8 cellular contexts compared by ENCODE assay signal in genomic region chr4:86989658-86990057, GRCh38. TPM values are rescaled to one million over a fixed set of nuclear protein-coding genes. Genes with fewer than 3 reads are reported as not detected.
A peak's percentile ranks its signal among the peaks of the same experiment; 100 is the strongest.
DNase-seq lines count a peak whose midpoint lies in the region; ATAC-seq, FAIRE-seq and TF ChIP-seq lines count a peak whose summit lies in the region.
"Not testable (repeated sequence)": the region's sequence is repeated elsewhere in the genome, so short reads cannot be mapped to it uniquely, and the experiment has no call there.

No MANE protein-coding gene starts in this region.

- WGBS in K562 (ENCODE audit: insufficient coverage, low coverage, missing lambda C conversion rate): 94% methylated on average over 3 of the region's 3 CpGs

- H3K4me1 Mint-ChIP-seq in CD4-positive, CD25-positive, alpha-beta regulatory T cell: peaks cover 0 to 29% (median 25%) of the 10 kb centered on the region in 4 donors
- peaks cover 14% of the 10 kb centered on the region for H3K4me1 Mint-ChIP-seq in T-helper 17 cell
- not testable (repeated sequence) for H3K4me1 Mint-ChIP-seq in neural crest cell; neural progenitor cell; progenitor cell of endocrine pancreas (ENCODE audit: low read depth)

- not testable (repeated sequence) for H3K36me3 ChIP-seq in CD4-positive, CD25-positive, alpha-beta regulatory T cell (ENCODE audit: control insufficient read depth, insufficient read depth, low read length); HEK293 (ENCODE audit: control insufficient read depth in 2 of 2, insufficient read depth in 1 of 2, low read length in 2 of 2); PC-3 (ENCODE audit: low read depth, low read length); K562 (ENCODE audit: control insufficient read depth, insufficient read depth, low read length); neural progenitor cell

- H3K27ac Mint-ChIP-seq in CD4-positive, CD25-positive, alpha-beta regulatory T cell: peak overlapping the region in 2 of 3 donors; percentile 71 to 94
- H3K27ac Mint-ChIP-seq in T-helper 17 cell (peak overlapping the region; percentile 10), neural crest cell (ENCODE audit: unreplicated experiment) (peak overlapping the region; percentile 71), progenitor cell of endocrine pancreas (peak overlapping the region; percentile 84)
- not testable (repeated sequence) for H3K27ac Mint-ChIP-seq in neural progenitor cell

- in situ Hi-C loops in K562 (cut with MboI): not testable (repeated sequence)

- CTCF ChIA-PET in HEK293 (lab: Yijun Ruan, JAX); PC-3 (lab: Charles Lee); K562 (lab: Yijun Ruan, JAX; ENCODE audit: low intra/inter-chr PET ratio): not testable (repeated sequence)

- ATAC-seq in CD4-positive, CD25-positive, alpha-beta regulatory T cell (ENCODE audit: low read depth in 2 of 2); PC-3; T-helper 17 cell; K562: not testable (repeated sequence)

- not testable (repeated sequence) for TF ChIP-seq CTCF in HEK293 (tag by site-specific recombination; IDR thresholded peaks at IDR 0.05); PC-3 (conservative IDR thresholded peaks at IDR 0.05; ENCODE audit: low read depth, low read length); K562 (IDR thresholded peaks at IDR 0.05 in 2 of 3, conservative IDR thresholded peaks at IDR 0.05 in 1 of 3; ENCODE audit: insufficient read depth in 2 of 3, low read depth in 1 of 3, low read length in 3 of 3); neural crest cell (conservative IDR thresholded peaks at IDR 0.05); neural progenitor cell (IDR thresholded peaks at IDR 0.05); progenitor cell of endocrine pancreas (IDR thresholded peaks at IDR 0.05; ENCODE audit: unreplicated experiment)

- not testable (repeated sequence) for H3K4me3 ChIP-seq in CD4-positive, CD25-positive, alpha-beta regulatory T cell (ENCODE audit: low read depth, low read length); HEK293 (ENCODE audit: low read depth, low read length); PC-3 (ENCODE audit: low read length); K562; neural progenitor cell

- DNase-seq in CD4-positive, CD25-positive, alpha-beta regulatory T cell; PC-3; T-helper 17 cell; K562 (ENCODE audit: extremely low read depth in 1 of 4, low spot score in 3 of 4); neural crest cell (ENCODE audit: low read depth, low spot score); neural progenitor cell (ENCODE audit: low spot score); progenitor cell of endocrine pancreas (ENCODE audit: low spot score, unreplicated experiment): not testable (repeated sequence)

- POLR2A ChIA-PET in HEK293 (lab: Yijun Ruan, JAX); PC-3 (lab: Charles Lee; ENCODE audit: unreplicated experiment): not testable (repeated sequence)
- POLR2A ChIA-PET in K562 (lab: Yijun Ruan, JAX): interaction anchor here (1.5 kb wide), 1 partner anchor 9 kb away, joined by 3 read pairs; no protein-coding TSS in a partner anchor

- H3K4me1 ChIP-seq in CD4-positive, CD25-positive, alpha-beta regulatory T cell (ENCODE audit: control insufficient read depth, insufficient read depth, low read length, poor library complexity, severe bottlenecking); HEK293 (ENCODE audit: control insufficient read depth, insufficient read depth, low read length); PC-3 (ENCODE audit: insufficient read depth, low read length); neural progenitor cell: not testable (repeated sequence)
- H3K4me1 ChIP-seq in K562 (replicated peaks in 1 of 2; ENCODE audit: control insufficient read depth in 2 of 2, insufficient read depth in 2 of 2, low read length in 2 of 2): peaks cover 2 to 21% of the 10 kb centered on the region in 2 experiments; a peak in 4 of 5 replicates

- TF ChIP-seq POLR2A in K562 (conservative IDR thresholded peaks at IDR 0.05): not testable (repeated sequence)

- not testable (repeated sequence) for H3K9me3 Mint-ChIP-seq in CD4-positive, CD25-positive, alpha-beta regulatory T cell; neural progenitor cell
- H3K9me3 Mint-ChIP-seq in neural crest cell: peaks cover 14% of the 10 kb centered on the region
- H3K9me3 Mint-ChIP-seq in progenitor cell of endocrine pancreas (ENCODE audit: low read depth): peaks cover 15% of the 10 kb centered on the region

- not testable (repeated sequence) for H3K27me3 ChIP-seq in CD4-positive, CD25-positive, alpha-beta regulatory T cell (ENCODE audit: control insufficient read depth, insufficient read depth, low read length); PC-3 (ENCODE audit: low read length); K562 (ENCODE audit: control insufficient read depth in 2 of 2, insufficient read depth in 2 of 2, low read length in 2 of 2); neural progenitor cell

- intact Hi-C loops in PC-3 (cut with micrococcal nuclease); K562 (cut with micrococcal nuclease): not testable (repeated sequence)

- not testable (repeated sequence) for H3K27ac ChIP-seq in CD4-positive, CD25-positive, alpha-beta regulatory T cell (ENCODE audit: insufficient read depth, low read length, poor library complexity, severe bottlenecking); HEK293 (ENCODE audit: extremely low read depth, low read depth, low read length); PC-3 (ENCODE audit: low read length); K562 (ENCODE audit: extremely low read depth, low read depth, low read length); neural progenitor cell

- H3K4me3 Mint-ChIP-seq in CD4-positive, CD25-positive, alpha-beta regulatory T cell; T-helper 17 cell; neural crest cell; progenitor cell of endocrine pancreas (ENCODE audit: low read depth): not testable (repeated sequence)
- peak overlapping the region; percentile 53 for H3K4me3 Mint-ChIP-seq in neural progenitor cell

- H3K9me2 ChIP-seq in PC-3 (replicated peaks; ENCODE audit: low read length): not testable (repeated sequence)

- TF ChIP-seq EP300 in K562 (IDR thresholded peaks at IDR 0.05; ENCODE audit: low read length): not testable (repeated sequence)

- not testable (repeated sequence) for H3K9me1 ChIP-seq in K562 (ENCODE audit: control insufficient read depth, insufficient read depth, low read length)

- not testable (repeated sequence) for H3F3A ChIP-seq in PC-3 (ENCODE audit: low read length, unreplicated experiment); neural progenitor cell (ENCODE audit: low read depth)

- H3K36me3 Mint-ChIP-seq in CD4-positive, CD25-positive, alpha-beta regulatory T cell: peaks cover 21% of the 10 kb centered on the region
- H3K36me3 Mint-ChIP-seq in T-helper 17 cell (ENCODE audit: low read depth); neural progenitor cell: not testable (repeated sequence)
- H3K36me3 Mint-ChIP-seq in neural crest cell (ENCODE audit: low read depth) (peaks cover 13% of the 10 kb centered on the region), progenitor cell of endocrine pancreas (ENCODE audit: insufficient read depth) (peaks cover 18% of the 10 kb centered on the region)

- not testable (repeated sequence) for H3K27me3 Mint-ChIP-seq in CD4-positive, CD25-positive, alpha-beta regulatory T cell; T-helper 17 cell; neural crest cell (ENCODE audit: low read depth); neural progenitor cell (ENCODE audit: insufficient read depth, low read depth); progenitor cell of endocrine pancreas

- TF ChIP-seq RAD21 in K562 (CRISPR knock-in tag; conservative IDR thresholded peaks at IDR 0.05 in 1 of 2, IDR thresholded peaks at IDR 0.05 in 1 of 2): not testable (repeated sequence)

- not testable (repeated sequence) for H3K9ac ChIP-seq in PC-3 (ENCODE audit: low read length); K562 (ENCODE audit: insufficient read depth in 1 of 2, low read depth in 2 of 2, low read length in 2 of 2); neural progenitor cell

- H2AFZ ChIP-seq in PC-3 (ENCODE audit: low read length); K562 (ENCODE audit: low read depth, low read length); neural progenitor cell (replicated peaks): not testable (repeated sequence)

- not testable (repeated sequence) for H3K9me3 ChIP-seq in CD4-positive, CD25-positive, alpha-beta regulatory T cell (ENCODE audit: control insufficient read depth in 2 of 2, low read length in 2 of 2); HEK293 (ENCODE audit: control insufficient read depth, insufficient read depth, low read depth, low read length); PC-3 (ENCODE audit: low read length); T-helper 17 cell (ENCODE audit: control insufficient read depth, low read length, poor library complexity, severe bottlenecking); K562 (replicated peaks; ENCODE audit: control insufficient read depth, insufficient read depth, low read depth, low read length); neural progenitor cell (ENCODE audit: low read depth)

- BruUV-seq in PC-3 (replicated peaks; lab: Mats Ljungman, UMichigan): TSS peak; percentile 26
- BruUV-seq in K562 (replicated peaks; lab: Mats Ljungman, UMichigan): not testable (repeated sequence)

- H3K79me2 ChIP-seq in PC-3 (ENCODE audit: low read length); K562 (ENCODE audit: control insufficient read depth, insufficient read depth, low read length): not testable (repeated sequence)
- peaks cover 12% of the 10 kb centered on the region for H3K79me2 ChIP-seq in neural progenitor cell (ENCODE audit: low read depth)

- not testable (repeated sequence) for FAIRE-seq in K562 (lab: Jason Lieb, UNC)

- not testable (repeated sequence) for H3K4me2 ChIP-seq in PC-3 (ENCODE audit: low read length); K562 (ENCODE audit: insufficient read depth, low read length); neural progenitor cell

- H4K20me1 ChIP-seq in PC-3 (ENCODE audit: low read length); K562 (replicated peaks; ENCODE audit: control insufficient read depth, insufficient read depth, low read length); neural progenitor cell (ENCODE audit: low read depth): not testable (repeated sequence)

RNA-seq across cellular contexts. Expression of gene AFF1, which starts 54.8 kb away (rescaled TPM):
- 122 TPM for total RNA-seq in CD4-positive, CD25-positive, alpha-beta regulatory T cell
- polyA plus RNA-seq in CD4-positive, CD25-positive, alpha-beta regulatory T cell: 10 to 100 TPM; 18.1 to 43.3 (median 28.0) TPM
- 8.1 and 9.4 TPM in 2 replicates for total RNA-seq in PC-3 (2014; rRNA removed)
- 100 to 1,000 TPM; 105 to 121 TPM for total RNA-seq in T-helper 17 cell
- total RNA-seq in K562 (2011; cell fraction: chromatin; rRNA removed; ENCODE audit: low replicate concordance): 144 and 172 TPM in 2 replicates
- 34.5 and 40.9 TPM in 2 replicates for total RNA-seq in K562 (2011; cell fraction: nucleolus; rRNA removed)
- 54.2 and 74.1 TPM in 2 replicates for total RNA-seq in K562 (2011; cell fraction: nucleoplasm; rRNA removed)
- 16.9 and 17.1 TPM in 2 replicates for total RNA-seq in K562 (2014; rRNA removed)
- total RNA-seq in K562 (2014; rRNA removed; fragmentation: Illumina TruSeq; extraction: Trizol): 19.0 and 21.2 TPM in 2 replicates
- total RNA-seq in K562 (2015; rRNA removed; fragmentation: Illumina TruSeq; extraction: Trizol): 17.8 and 20.7 TPM in 2 replicates
- total RNA-seq in K562 (2021): 46.2 and 47.5 TPM in 2 replicates
- polyA plus RNA-seq in K562 (2011; rRNA removed): 17.2 and 17.7 TPM in 2 replicates
- polyA plus RNA-seq in K562 (2011; cell fraction: cytosol; rRNA removed): 9.4 and 16.2 TPM in 2 replicates
- polyA plus RNA-seq in K562 (2011; cell fraction: nucleus; rRNA removed): 37.1 and 55.1 TPM in 2 replicates
- 12.9 and 15.0 TPM in 2 replicates for polyA plus RNA-seq in K562 (2012)
- polyA plus RNA-seq in K562 (2014; fragmentation: Illumina TruSeq; extraction: Trizol): 29.5 and 31.9 TPM in 2 replicates
- polyA plus RNA-seq in K562 (2014; fragmentation: Nextera tagmentation; extraction: Ambion mirVana): 1 to 10 TPM; 4.1 to 9.9 TPM
- 15.2 and 15.3 TPM in 2 replicates for polyA plus RNA-seq in K562 (2014; rRNA removed)
- 71.7 and 90.0 TPM in 2 replicates for polyA minus RNA-seq in K562 (2011; rRNA and poly(A)+ RNA removed)
- polyA minus RNA-seq in K562 (2011; cell fraction: cytosol; rRNA and poly(A)+ RNA removed): 28.2 and 30.6 TPM in 2 replicates
- polyA minus RNA-seq in K562 (2011; cell fraction: nucleus; rRNA and poly(A)+ RNA removed): 35.0 and 70.0 TPM in 2 replicates
- 34.1 and 37.8 TPM in 2 replicates for total RNA-seq in neural crest cell
- total RNA-seq in neural progenitor cell (ENCODE audit: low replicate concordance): 25.5 and 29.0 TPM in 2 replicates
- total RNA-seq in progenitor cell of endocrine pancreas: 86.0 and 89.3 TPM in 2 replicates
